In the genomic region with DNA sequence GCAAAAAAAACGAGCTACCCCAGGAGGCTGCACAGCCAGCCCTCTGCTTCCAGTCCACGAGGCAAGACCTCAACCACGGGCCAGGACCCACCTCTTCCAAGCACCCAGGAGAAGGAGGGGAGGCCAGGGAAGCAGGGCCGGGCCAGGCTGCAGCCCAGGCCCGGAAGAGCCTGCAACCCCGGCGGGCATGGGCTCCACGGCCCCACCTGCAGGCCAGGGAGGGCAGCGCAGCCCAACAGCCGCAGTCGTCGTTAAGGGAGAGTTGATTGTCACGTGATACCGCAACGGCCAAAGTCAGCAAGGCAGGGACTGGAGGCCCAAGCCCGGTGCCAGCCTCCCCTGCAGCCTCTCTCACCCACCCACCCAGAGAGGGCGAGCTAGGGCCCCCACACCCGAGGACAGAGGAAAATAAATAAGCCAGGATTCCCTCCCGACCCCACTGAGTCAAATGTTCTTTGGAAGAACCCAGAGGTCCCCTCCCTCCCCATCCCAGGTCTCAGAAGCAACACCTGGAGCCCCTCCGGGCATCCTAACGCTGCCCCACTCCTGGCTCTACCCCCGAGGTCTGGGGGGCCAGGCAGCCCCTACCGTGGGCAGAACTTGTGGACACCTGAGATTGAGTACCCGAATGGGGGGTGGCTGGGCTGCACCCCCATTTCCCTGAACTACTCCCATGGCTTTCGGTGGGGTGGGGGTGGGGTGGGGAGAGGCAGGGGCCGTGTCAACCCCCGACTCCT, we compare ENCODE assay signal across 8 cellular contexts. TPM values are rescaled to one million over a fixed set of nuclear protein-coding genes. Genes with fewer than 3 reads are reported as not detected.
DNase-seq lines count a peak whose midpoint lies in the region; ATAC-seq and TF ChIP-seq lines count a peak whose summit lies in the region.

No MANE protein-coding gene starts in this region.

- peaks cover 35% of the 10 kb centered on the region for H3K4me1 Mint-ChIP-seq in WTC11

- no peaks in the 10 kb centered on the region for H3K36me3 Mint-ChIP-seq in WTC11

- H3K9me3 Mint-ChIP-seq in WTC11: no peaks in the 10 kb centered on the region

- in situ Hi-C loops in mammary epithelial cell (cut with MboI; ENCODE audit: low sequenced_read_pairs in 2 of 2): no loop called here

- 4% methylated on average over 6 of the region's 27 CpGs for WGBS in mammary epithelial cell (ENCODE audit: low coverage, missing lambda C conversion rate)

- DNase-seq in NCI-H1436 (lab: John Stamatoyannopoulos, UW): peak; percentile 80
- DNase-seq in NCI-H1436 treated with DMSO at 0.1 percent for 48 hours (lab: John Stamatoyannopoulos, UW): no peak
- peak; percentile 74 for DNase-seq in NCI-H2029 (lab: John Stamatoyannopoulos, UW)
- DNase-seq in WTC11 (ENCODE audit: low spot score): peak; percentile 93
- DNase-seq in mammary epithelial cell: peak; percentile 79
- DNase-seq in kidney tubule cell (ENCODE audit: low spot score): peak; percentile 83
- DNase-seq in stimulated activated CD4-positive, alpha-beta T cell treated with anti-CD3 and anti-CD28 coated beads, Interleukin-4, amount 100 ng/mL, for 48 hours (ENCODE audit: low read depth in 2 of 2): peak; percentile 76 to 85

- no peak overlapping the region for H2AFZ ChIP-seq in mammary epithelial cell (ENCODE audit: low read depth, low read length)

- CTCF ChIA-PET in WTC11 (lab: Charles Lee): interaction anchor here (0.6 to 8.2 kb wide), 4 partner anchors 11 to 426 kb away, joined by 3 to 70 read pairs (median 4); no protein-coding TSS in a partner anchor
- CTCF ChIA-PET in mammary epithelial cell (lab: Charles Lee; ENCODE audit: low non-redundant PET): interaction anchor here (0.6 kb wide), 1 partner anchor 16 kb away, joined by 23 read pairs; no protein-coding TSS in a partner anchor

- intact Hi-C loops in mammary epithelial cell (cut with micrococcal nuclease): no loop called here

- no peak overlapping the region for H3K27ac ChIP-seq in mammary epithelial cell (ENCODE audit: insufficient read depth, low read depth, low read length)

- H3K9ac ChIP-seq in mammary epithelial cell (ENCODE audit: insufficient read depth, low read length): no peak overlapping the region

- peak overlapping the region; percentile 29 for H3K4me2 ChIP-seq in mammary epithelial cell (ENCODE audit: insufficient read depth, low read depth, low read length)

- no peaks in the 10 kb centered on the region for H3K9me3 ChIP-seq in mammary epithelial cell (replicated peaks; ENCODE audit: insufficient read depth, low read length)

- peak overlapping the region; percentile 90; the same call in 1 of the 2 replicates for H3K27ac Mint-ChIP-seq in WTC11

- peak overlapping the region; percentile 46 for H3K4me3 Mint-ChIP-seq in WTC11

- H3K4me3 ChIP-seq in mammary epithelial cell (replicated peaks in 1 of 3; ENCODE audit: insufficient read depth in 1 of 3, low read depth in 2 of 3, low read length in 3 of 3): peak overlapping the region in 1 of 3 experiments; percentile 48

- peak; percentile 90 for TF ChIP-seq CTCF in WTC11 (IDR thresholded peaks at IDR 0.05)
- peak; percentile 91 to 97 for TF ChIP-seq CTCF in mammary epithelial cell (conservative IDR thresholded peaks at IDR 0.05 in 1 of 2, IDR thresholded peaks at IDR 0.05 in 1 of 2; ENCODE audit: extremely low read depth in 1 of 2, insufficient read depth in 1 of 2, low read depth in 1 of 2, low read length in 2 of 2)

- TSS peak; percentile 47 for BruUV-seq in mammary epithelial cell (replicated peaks; lab: Mats Ljungman, UMichigan)

- POLR2A ChIA-PET in WTC11 (lab: Charles Lee): no interaction called here

- H3K79me2 ChIP-seq in mammary epithelial cell (ENCODE audit: insufficient read depth, low read length): peaks cover 82% of the 10 kb centered on the region

- H3K4me1 ChIP-seq in mammary epithelial cell (ENCODE audit: insufficient read depth, low read length): peaks cover 56% of the 10 kb centered on the region

- peaks cover 7% of the 10 kb centered on the region for H4K20me1 ChIP-seq in mammary epithelial cell (ENCODE audit: insufficient read depth, low read length)

- ATAC-seq in WTC11 (peak; percentile 13), GM18870 (IDR thresholded peaks at IDR 0.05; ENCODE audit: unreplicated experiment) (no peak)

- H3K27me3 ChIP-seq in mammary epithelial cell (ENCODE audit: insufficient read depth, low read length): no peaks in the 10 kb centered on the region

- no peaks in the 10 kb centered on the region for H3K36me3 ChIP-seq in mammary epithelial cell (ENCODE audit: insufficient read depth, low read length)

- dilution Hi-C loops in mammary epithelial cell (cut with HindIII; ENCODE audit: low sequenced_read_pairs): no loop called here

- H3K27me3 Mint-ChIP-seq in WTC11 (ENCODE audit: low read depth): no peaks in the 10 kb centered on the region

TF ChIP-seq in WTC11, 78 proteins besides CTCF, POLR2A, EP300 and RAD21 (continues in another document):
- TF ChIP-seq, protein P1, sequence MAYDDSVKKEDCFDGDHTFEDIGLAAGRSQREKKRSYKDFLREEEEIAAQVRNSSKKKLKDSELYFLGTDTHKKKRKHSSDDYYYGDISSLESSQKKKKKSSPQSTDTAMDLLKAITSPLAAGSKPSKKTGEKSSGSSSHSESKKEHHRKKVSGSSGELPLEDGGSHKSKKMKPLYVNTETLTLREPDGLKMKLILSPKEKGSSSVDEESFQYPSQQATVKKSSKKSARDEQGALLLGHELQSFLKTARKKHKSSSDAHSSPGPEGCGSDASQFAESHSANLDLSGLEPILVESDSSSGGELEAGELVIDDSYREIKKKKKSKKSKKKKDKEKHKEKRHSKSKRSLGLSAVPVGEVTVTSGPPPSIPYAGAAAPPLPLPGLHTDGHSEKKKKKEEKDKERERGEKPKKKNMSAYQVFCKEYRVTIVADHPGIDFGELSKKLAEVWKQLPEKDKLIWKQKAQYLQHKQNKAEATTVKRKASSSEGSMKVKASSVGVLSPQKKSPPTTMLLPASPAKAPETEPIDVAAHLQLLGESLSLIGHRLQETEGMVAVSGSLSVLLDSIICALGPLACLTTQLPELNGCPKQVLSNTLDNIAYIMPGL (CRISPR knock-in tag; IDR thresholded peaks at IDR 0.05): peak; percentile 45; the same call in 1 of the 2 replicates
- TF ChIP-seq, protein P2, sequence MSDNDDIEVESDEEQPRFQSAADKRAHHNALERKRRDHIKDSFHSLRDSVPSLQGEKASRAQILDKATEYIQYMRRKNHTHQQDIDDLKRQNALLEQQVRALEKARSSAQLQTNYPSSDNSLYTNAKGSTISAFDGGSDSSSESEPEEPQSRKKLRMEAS (CRISPR knock-in tag; IDR thresholded peaks at IDR 0.05): peak; percentile 62; the same call in 1 of the 2 replicates
- no peak for TF ChIP-seq SOX15 (CRISPR knock-in tag; IDR thresholded peaks at IDR 0.05)
- no peak for TF ChIP-seq CBFB (CRISPR knock-in tag; IDR thresholded peaks at IDR 0.05; ENCODE audit: low read depth)
- TF ChIP-seq SMAD3 (CRISPR knock-in tag; IDR thresholded peaks at IDR 0.05; ENCODE audit: borderline replicate concordance): no peak
- TF ChIP-seq, protein P3, sequence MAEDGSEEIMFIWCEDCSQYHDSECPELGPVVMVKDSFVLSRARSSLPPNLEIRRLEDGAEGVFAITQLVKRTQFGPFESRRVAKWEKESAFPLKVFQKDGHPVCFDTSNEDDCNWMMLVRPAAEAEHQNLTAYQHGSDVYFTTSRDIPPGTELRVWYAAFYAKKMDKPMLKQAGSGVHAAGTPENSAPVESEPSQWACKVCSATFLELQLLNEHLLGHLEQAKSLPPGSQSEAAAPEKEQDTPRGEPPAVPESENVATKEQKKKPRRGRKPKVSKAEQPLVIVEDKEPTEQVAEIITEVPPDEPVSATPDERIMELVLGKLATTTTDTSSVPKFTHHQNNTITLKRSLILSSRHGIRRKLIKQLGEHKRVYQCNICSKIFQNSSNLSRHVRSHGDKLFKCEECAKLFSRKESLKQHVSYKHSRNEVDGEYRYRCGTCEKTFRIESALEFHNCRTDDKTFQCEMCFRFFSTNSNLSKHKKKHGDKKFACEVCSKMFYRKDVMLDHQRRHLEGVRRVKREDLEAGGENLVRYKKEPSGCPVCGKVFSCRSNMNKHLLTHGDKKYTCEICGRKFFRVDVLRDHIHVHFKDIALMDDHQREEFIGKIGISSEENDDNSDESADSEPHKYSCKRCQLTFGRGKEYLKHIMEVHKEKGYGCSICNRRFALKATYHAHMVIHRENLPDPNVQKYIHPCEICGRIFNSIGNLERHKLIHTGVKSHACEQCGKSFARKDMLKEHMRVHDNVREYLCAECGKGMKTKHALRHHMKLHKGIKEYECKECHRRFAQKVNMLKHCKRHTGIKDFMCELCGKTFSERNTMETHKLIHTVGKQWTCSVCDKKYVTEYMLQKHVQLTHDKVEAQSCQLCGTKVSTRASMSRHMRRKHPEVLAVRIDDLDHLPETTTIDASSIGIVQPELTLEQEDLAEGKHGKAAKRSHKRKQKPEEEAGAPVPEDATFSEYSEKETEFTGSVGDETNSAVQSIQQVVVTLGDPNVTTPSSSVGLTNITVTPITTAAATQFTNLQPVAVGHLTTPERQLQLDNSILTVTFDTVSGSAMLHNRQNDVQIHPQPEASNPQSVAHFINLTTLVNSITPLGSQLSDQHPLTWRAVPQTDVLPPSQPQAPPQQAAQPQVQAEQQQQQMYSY (CRISPR knock-in tag; IDR thresholded peaks at IDR 0.05): peak; percentile 51; the same call in 1 of the 2 replicates
- 0 out of 2 replicates have a peak, but pooled peaks have one; percentile 20 for TF ChIP-seq GTF2I (CRISPR knock-in tag; conservative IDR thresholded peaks at IDR 0.05)
- TF ChIP-seq, protein P4, sequence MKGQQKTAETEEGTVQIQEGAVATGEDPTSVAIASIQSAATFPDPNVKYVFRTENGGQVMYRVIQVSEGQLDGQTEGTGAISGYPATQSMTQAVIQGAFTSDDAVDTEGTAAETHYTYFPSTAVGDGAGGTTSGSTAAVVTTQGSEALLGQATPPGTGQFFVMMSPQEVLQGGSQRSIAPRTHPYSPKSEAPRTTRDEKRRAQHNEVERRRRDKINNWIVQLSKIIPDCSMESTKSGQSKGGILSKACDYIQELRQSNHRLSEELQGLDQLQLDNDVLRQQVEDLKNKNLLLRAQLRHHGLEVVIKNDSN (CRISPR knock-in tag; IDR thresholded peaks at IDR 0.05): peak; percentile 91

RNA-seq across cellular contexts. Expression of a gene that starts 5.2 kb away (rescaled TPM):
- total RNA-seq in WTC11 (2021) (48.9 to 61.1 TPM (median 50.1 TPM) in 3 replicates), mammary epithelial cell (10 to 100 TPM; 11.3 to 41.0 TPM)
- 22.4 TPM for polyA plus RNA-seq in mammary epithelial cell
- polyA minus RNA-seq in mammary epithelial cell: 29.8 TPM

RNA-seq across cellular contexts. Expression of a gene that starts 9.9 kb away (rescaled TPM):
- total RNA-seq in WTC11 (2021): 54.4 to 64.0 TPM (median 55.4 TPM) in 3 replicates
- total RNA-seq in mammary epithelial cell: 10 to 100 TPM; 13.7 to 56.2 TPM
- polyA plus RNA-seq in mammary epithelial cell: 11.9 TPM
- polyA minus RNA-seq in mammary epithelial cell: 11.0 TPM

RNA-seq across cellular contexts. Expression of a gene that starts 31.8 kb away (rescaled TPM):
- total RNA-seq in WTC11 (2021) (55.0 to 60.7 TPM (median 57.3 TPM) in 3 replicates), mammary epithelial cell (10 to 100 TPM; 46.2 to 61.5 TPM)
- 56.8 TPM for polyA plus RNA-seq in mammary epithelial cell
- polyA minus RNA-seq in mammary epithelial cell: 7.2 TPM

RNA-seq across cellular contexts. Expression of a gene that starts 41.4 kb away (rescaled TPM):
- total RNA-seq in WTC11 (2021): 5.5 to 8.2 TPM (median 8.0 TPM) in 3 replicates
- 1 to 10 TPM; 1.0 to 2.7 TPM for total RNA-seq in mammary epithelial cell
- polyA plus RNA-seq in mammary epithelial cell: 5.3 TPM
- polyA minus RNA-seq in mammary epithelial cell: 10.5 TPM

RNA-seq across cellular contexts. Expression of a gene that starts 51.7 kb away (rescaled TPM):
- total RNA-seq in WTC11 (2021) (15.0 to 20.3 TPM (median 15.9 TPM) in 3 replicates), mammary epithelial cell (1 to 10 TPM; 3.5 to 7.3 TPM)
- polyA plus RNA-seq in mammary epithelial cell: 1.7 TPM
- polyA minus RNA-seq in mammary epithelial cell: not detected
